ENCODE assay signal across 8 cellular contexts in genomic region chr1:192474080-192474683, GRCh38.
A peak's percentile ranks its signal among the peaks of the same experiment; 100 is the strongest.
DNase-seq lines count a peak whose midpoint lies in the region; ATAC-seq, FAIRE-seq and TF ChIP-seq lines count a peak whose summit lies in the region.

No MANE protein-coding gene starts in this region.

- H3K4me3 ChIP-seq in SU-DHL-6 (ENCODE audit: insufficient read depth, low read length, poor library complexity, severe bottlenecking): no peak overlapping the region
- no peak overlapping the region for H3K4me3 ChIP-seq in stomach

- 34 to 40% (median 37%) methylated on average over 5 of the region's 5 CpGs for WGBS in stomach, 5 donors

- TF ChIP-seq CTCF in SU-DHL-6 (IDR thresholded peaks at IDR 0.05; ENCODE audit: insufficient read depth, low read length, poor library complexity, severe bottlenecking) (peak; percentile 52), stomach (IDR thresholded peaks at IDR 0.05) (peak in 5 of 7 experiments; percentile 47 to 61 (median 54))

- no peak overlapping the region for H2AFZ ChIP-seq in SU-DHL-6 (ENCODE audit: low read depth, low read length, severe bottlenecking)

- no peaks in the 10 kb centered on the region for H3F3A ChIP-seq in SU-DHL-6 (ENCODE audit: insufficient read depth)

- peak; percentile 97 for FAIRE-seq in G401.6 (lab: Jason Lieb, UNC)

- H3K27me3 ChIP-seq in SU-DHL-6 (ENCODE audit: low read length): no peaks in the 10 kb centered on the region
- H3K27me3 ChIP-seq in stomach: no peaks in the 10 kb centered on the region

- H4K20me1 ChIP-seq in SU-DHL-6 (ENCODE audit: low read depth, low read length): no peaks in the 10 kb centered on the region

- no peak for TF ChIP-seq POLR2A in stomach (IDR thresholded peaks at IDR 0.05)

- no peaks in the 10 kb centered on the region for H3K79me2 ChIP-seq in SU-DHL-6 (ENCODE audit: insufficient read depth, low read length)

- no peak for ATAC-seq in GM19452 (IDR thresholded peaks at IDR 0.05; ENCODE audit: unreplicated experiment)

- H3K36me3 ChIP-seq in SU-DHL-6 (ENCODE audit: low read length) (no peaks in the 10 kb centered on the region), stomach (no peaks in the 10 kb centered on the region)

- no peak overlapping the region for H3K9ac ChIP-seq in SU-DHL-6 (ENCODE audit: low read length)

- no peak overlapping the region for H3K4me2 ChIP-seq in SU-DHL-6 (ENCODE audit: low read depth, low read length, poor library complexity, severe bottlenecking)

- no peak overlapping the region for H3K27ac ChIP-seq in SU-DHL-6 (ENCODE audit: low read depth, low read length)
- H3K27ac ChIP-seq in stomach: no peak overlapping the region

- DNase-seq in MV-4-11 (lab: John Stamatoyannopoulos, UW) (peak; percentile 4), germinal center (ENCODE audit: low spot score) (peak; percentile 33), stomach (no peak), HuH-7 (ENCODE audit: low spot score) (no peak), HK-2 (ENCODE audit: unreplicated experiment) (no peak)

- H3K9me3 ChIP-seq in SU-DHL-6 (ENCODE audit: insufficient read depth, low read length) (no peaks in the 10 kb centered on the region), stomach (no peaks in the 10 kb centered on the region)

- no peak for TF ChIP-seq EP300 in stomach (IDR thresholded peaks at IDR 0.05)

- intact Hi-C loops in stomach (cut with DNase I; ENCODE audit: low total_unique reads): loop anchor here (5.0 kb wide), 1 partner anchor 133 kb away; no protein-coding TSS in a partner anchor

- no peaks in the 10 kb centered on the region for H3K9me2 ChIP-seq in SU-DHL-6 (replicated peaks; ENCODE audit: insufficient read depth, low read length)

- peaks cover 0 to 14% (median 2%) of the 10 kb centered on the region in 4 donors for H3K4me1 ChIP-seq in stomach

Comparison
In these comparisons a context has a peak if more than half of its experiments do, and no peak if none do; other contexts are left out.
1. DNase-seq: peak in MV-4-11 (single experiment) and germinal center (single experiment); none in stomach (single experiment), HuH-7 (single experiment) and HK-2 (single experiment).